1 cellular context compared by ENCODE assay signal in the genomic region with DNA sequence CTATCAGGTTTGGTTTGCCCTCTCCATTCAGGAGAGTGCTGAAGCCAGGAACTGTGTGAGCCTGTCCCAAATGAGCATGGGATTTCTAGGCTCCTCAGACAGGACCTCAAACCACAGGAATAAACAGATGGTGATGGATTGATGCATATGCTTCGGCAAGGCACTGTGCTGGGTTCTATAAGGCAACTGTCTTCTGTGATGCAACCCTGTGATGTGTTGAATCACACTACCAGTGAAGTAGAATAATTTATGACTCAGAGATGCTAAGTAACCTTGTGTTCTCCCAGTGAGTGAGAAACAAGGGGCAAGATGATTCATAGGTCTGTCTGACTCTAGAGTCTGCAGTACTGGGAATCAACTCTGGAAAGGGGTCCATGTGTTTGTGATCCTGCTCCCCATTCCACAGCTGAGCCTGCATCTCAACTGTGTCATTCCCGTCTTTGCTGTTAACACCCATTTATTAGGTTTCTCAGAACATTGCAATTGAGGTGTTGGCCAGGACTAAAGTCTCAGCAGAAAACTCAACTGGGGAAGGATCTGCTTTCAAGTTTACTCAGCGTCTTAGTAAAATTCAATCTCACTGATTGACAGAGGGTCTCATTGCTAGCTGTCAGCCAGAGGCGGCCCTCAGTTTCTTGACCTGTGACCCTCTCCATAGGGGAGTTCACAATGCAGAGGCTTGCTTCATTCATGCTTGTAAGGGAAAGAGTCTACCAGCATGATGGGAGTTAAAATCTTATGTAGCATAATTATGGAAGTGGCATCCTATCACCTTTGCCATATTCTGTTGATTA.
TF ChIP-seq lines count a peak whose summit lies in the region.

No MANE protein-coding gene starts in this region.

TF ChIP-seq in HEK293, 187 proteins besides CTCF, POLR2A, EP300 and RAD21 (continued from another document):
- TF ChIP-seq, protein P1, sequence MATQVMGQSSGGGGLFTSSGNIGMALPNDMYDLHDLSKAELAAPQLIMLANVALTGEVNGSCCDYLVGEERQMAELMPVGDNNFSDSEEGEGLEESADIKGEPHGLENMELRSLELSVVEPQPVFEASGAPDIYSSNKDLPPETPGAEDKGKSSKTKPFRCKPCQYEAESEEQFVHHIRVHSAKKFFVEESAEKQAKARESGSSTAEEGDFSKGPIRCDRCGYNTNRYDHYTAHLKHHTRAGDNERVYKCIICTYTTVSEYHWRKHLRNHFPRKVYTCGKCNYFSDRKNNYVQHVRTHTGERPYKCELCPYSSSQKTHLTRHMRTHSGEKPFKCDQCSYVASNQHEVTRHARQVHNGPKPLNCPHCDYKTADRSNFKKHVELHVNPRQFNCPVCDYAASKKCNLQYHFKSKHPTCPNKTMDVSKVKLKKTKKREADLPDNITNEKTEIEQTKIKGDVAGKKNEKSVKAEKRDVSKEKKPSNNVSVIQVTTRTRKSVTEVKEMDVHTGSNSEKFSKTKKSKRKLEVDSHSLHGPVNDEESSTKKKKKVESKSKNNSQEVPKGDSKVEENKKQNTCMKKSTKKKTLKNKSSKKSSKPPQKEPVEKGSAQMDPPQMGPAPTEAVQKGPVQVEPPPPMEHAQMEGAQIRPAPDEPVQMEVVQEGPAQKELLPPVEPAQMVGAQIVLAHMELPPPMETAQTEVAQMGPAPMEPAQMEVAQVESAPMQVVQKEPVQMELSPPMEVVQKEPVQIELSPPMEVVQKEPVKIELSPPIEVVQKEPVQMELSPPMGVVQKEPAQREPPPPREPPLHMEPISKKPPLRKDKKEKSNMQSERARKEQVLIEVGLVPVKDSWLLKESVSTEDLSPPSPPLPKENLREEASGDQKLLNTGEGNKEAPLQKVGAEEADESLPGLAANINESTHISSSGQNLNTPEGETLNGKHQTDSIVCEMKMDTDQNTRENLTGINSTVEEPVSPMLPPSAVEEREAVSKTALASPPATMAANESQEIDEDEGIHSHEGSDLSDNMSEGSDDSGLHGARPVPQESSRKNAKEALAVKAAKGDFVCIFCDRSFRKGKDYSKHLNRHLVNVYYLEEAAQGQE (tag by site-specific recombination; IDR thresholded peaks at IDR 0.05): 0 out of 2 replicates have a peak, but pooled peaks have one; percentile 28
- TF ChIP-seq ZSCAN16 (tag by site-specific recombination; IDR thresholded peaks at IDR 0.05) (no peak), ZNF292 (tag by site-specific recombination; IDR thresholded peaks at IDR 0.05; ENCODE audit: borderline replicate concordance, low read depth) (no peak), ZEB2 (tag by site-specific recombination; IDR thresholded peaks at IDR 0.05) (peak; percentile 23; the same call in 1 of the 2 replicates), ZFP41 (tag by site-specific recombination; IDR thresholded peaks at IDR 0.05; ENCODE audit: borderline replicate concordance) (no peak), ZNF302 (tag by site-specific recombination; IDR thresholded peaks at IDR 0.05; ENCODE audit: low read depth) (no peak), ZNF830 (tag by site-specific recombination; IDR thresholded peaks at IDR 0.05; ENCODE audit: low read depth) (no peak), ZNF660 (tag by site-specific recombination; IDR thresholded peaks at IDR 0.05) (peak; percentile 96), ZBTB17 (tag by site-specific recombination; IDR thresholded peaks at IDR 0.05) (peak; percentile 14; the same call in 1 of the 2 replicates), ZNF366 (tag by site-specific recombination; conservative IDR thresholded peaks at IDR 0.05) (peak; percentile 28; the same call in 1 of the 2 replicates), ZBTB7A (tag by site-specific recombination; IDR thresholded peaks at IDR 0.05; ENCODE audit: low read depth) (no peak), FEZF1 (tag by site-specific recombination; IDR thresholded peaks at IDR 0.05) (peak; percentile 15; the same call in 1 of the 2 replicates)
- TF ChIP-seq, protein P2, sequence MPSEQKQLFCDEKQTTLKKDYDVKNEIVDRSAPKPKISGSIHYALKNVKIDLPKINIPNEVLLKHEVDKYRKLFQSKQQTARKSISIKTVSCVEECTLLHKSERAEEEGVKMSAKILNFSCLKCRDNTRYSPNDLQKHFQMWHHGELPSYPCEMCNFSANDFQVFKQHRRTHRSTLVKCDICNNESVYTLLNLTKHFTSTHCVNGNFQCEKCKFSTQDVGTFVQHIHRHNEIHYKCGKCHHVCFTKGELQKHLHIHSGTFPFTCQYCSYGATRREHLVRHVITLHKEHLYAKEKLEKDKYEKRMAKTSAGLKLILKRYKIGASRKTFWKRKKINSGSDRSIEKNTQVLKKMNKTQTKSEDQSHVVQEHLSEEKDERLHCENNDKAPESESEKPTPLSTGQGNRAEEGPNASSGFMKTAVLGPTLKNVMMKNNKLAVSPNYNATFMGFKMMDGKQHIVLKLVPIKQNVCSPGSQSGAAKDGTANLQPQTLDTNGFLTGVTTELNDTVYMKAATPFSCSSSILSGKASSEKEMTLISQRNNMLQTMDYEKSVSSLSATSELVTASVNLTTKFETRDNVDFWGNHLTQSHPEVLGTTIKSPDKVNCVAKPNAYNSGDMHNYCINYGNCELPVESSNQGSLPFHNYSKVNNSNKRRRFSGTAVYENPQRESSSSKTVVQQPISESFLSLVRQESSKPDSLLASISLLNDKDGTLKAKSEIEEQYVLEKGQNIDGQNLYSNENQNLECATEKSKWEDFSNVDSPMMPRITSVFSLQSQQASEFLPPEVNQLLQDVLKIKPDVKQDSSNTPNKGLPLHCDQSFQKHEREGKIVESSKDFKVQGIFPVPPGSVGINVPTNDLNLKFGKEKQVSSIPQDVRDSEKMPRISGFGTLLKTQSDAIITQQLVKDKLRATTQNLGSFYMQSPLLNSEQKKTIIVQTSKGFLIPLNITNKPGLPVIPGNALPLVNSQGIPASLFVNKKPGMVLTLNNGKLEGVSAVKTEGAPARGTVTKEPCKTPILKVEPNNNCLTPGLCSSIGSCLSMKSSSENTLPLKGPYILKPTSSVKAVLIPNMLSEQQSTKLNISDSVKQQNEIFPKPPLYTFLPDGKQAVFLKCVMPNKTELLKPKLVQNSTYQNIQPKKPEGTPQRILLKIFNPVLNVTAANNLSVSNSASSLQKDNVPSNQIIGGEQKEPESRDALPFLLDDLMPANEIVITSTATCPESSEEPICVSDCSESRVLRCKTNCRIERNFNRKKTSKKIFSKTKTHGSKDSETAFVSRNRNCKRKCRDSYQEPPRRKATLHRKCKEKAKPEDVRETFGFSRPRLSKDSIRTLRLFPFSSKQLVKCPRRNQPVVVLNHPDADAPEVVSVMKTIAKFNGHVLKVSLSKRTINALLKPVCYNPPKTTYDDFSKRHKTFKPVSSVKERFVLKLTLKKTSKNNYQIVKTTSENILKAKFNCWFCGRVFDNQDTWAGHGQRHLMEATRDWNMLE (tag by site-specific recombination; conservative IDR thresholded peaks at IDR 0.05; ENCODE audit: low read depth): peak; percentile 60
